ENCODE assay signal across 1 cellular context in the genomic region with DNA sequence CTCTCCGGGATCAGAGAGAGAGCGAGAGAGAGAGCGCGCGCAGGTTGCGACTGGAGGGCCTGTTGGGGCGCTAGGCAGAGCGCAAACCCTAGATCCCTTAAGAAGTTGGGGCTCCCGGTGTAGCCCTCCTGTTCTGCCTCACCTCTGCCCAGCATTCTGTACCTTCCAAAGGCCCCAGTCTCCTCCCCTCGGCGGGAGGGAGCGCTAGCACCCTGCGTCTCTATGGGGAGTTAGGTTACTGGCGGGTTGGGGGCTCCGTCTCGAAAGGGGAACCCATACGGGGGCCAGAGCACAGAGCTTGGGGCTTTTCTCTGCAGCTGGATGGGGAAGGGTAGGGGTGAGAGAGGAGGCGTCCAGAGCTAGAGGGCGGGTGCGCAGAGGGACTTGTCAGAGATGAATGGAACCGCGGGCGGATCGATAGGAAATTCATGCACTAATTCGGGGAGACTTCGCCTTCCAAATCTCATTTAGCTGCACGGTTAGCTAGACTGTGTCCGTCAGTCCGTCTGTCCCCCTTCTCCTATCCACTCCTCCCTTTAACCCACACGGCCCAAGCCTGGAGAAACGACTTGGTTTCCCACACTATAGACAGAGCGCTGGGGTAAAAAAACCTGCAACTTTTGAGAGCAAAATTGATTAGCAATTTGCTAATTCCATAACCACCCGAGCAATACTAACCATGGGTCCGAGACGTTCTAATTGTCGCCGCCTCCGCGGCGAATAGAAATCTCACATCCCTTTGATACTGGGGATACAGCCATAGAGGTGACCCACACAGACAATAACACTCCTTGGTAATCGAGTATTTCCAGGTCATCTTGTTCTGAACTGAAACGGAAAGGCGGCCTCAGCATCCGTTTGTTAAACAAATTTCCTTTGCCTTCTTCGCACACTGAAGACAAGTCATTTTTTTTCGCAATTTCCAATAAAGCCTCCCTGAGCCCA.
TF ChIP-seq lines count a peak whose summit lies in the region.

No MANE protein-coding gene starts in this region.

TF ChIP-seq in HepG2, 621 proteins besides CTCF, POLR2A, EP300 and RAD21:
- TF ChIP-seq ZNF12 (CRISPR knock-in tag; IDR thresholded peaks at IDR 0.05) (no peak), ZNF350 (CRISPR knock-in tag; IDR thresholded peaks at IDR 0.05; ENCODE audit: borderline replicate concordance, low read depth) (no peak), ZNF788 (CRISPR knock-in tag; IDR thresholded peaks at IDR 0.05; ENCODE audit: borderline replicate concordance) (no peak), ETV5 (CRISPR knock-in tag; IDR thresholded peaks at IDR 0.05; ENCODE audit: borderline replicate concordance) (no peak), ZFP36 (IDR thresholded peaks at IDR 0.05; ENCODE audit: borderline replicate concordance, low read depth, low read length, partially characterized antibody) (peak; percentile 25), RNF2 (conservative IDR thresholded peaks at IDR 0.05; ENCODE audit: low read depth) (no peak), EZH2 (conservative IDR thresholded peaks at IDR 0.05; ENCODE audit: low read depth, low read length) (peak; percentile 94), ARID4A (CRISPR knock-in tag; IDR thresholded peaks at IDR 0.05; ENCODE audit: borderline replicate concordance) (no peak), TRAFD1 (CRISPR knock-in tag; IDR thresholded peaks at IDR 0.05; ENCODE audit: borderline replicate concordance) (no peak), PBX3 (CRISPR knock-in tag; IDR thresholded peaks at IDR 0.05; ENCODE audit: borderline replicate concordance) (no peak), NR2F1 (CRISPR knock-in tag; IDR thresholded peaks at IDR 0.05) (no peak), HNRNPK (IDR thresholded peaks at IDR 0.05; ENCODE audit: low read depth, low read length, poor library complexity, severe bottlenecking) (no peak), ZC3H4 (CRISPR knock-in tag; IDR thresholded peaks at IDR 0.05; ENCODE audit: borderline replicate concordance) (no peak), CBX1 (IDR thresholded peaks at IDR 0.05; ENCODE audit: low read depth) (no peak), ZNF121 (CRISPR knock-in tag; IDR thresholded peaks at IDR 0.05) (no peak), TEAD3 (CRISPR knock-in tag; optimal IDR thresholded peaks at IDR 0.05; ENCODE audit: borderline replicate concordance) (no peak)
- TF ChIP-seq, protein P1, sequence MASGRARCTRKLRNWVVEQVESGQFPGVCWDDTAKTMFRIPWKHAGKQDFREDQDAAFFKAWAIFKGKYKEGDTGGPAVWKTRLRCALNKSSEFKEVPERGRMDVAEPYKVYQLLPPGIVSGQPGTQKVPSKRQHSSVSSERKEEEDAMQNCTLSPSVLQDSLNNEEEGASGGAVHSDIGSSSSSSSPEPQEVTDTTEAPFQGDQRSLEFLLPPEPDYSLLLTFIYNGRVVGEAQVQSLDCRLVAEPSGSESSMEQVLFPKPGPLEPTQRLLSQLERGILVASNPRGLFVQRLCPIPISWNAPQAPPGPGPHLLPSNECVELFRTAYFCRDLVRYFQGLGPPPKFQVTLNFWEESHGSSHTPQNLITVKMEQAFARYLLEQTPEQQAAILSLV (CRISPR knock-in tag; IDR thresholded peaks at IDR 0.05; ENCODE audit: borderline replicate concordance), result no peak
